Comparison of ENCODE assay signal across 29 cellular contexts in the genomic region with DNA sequence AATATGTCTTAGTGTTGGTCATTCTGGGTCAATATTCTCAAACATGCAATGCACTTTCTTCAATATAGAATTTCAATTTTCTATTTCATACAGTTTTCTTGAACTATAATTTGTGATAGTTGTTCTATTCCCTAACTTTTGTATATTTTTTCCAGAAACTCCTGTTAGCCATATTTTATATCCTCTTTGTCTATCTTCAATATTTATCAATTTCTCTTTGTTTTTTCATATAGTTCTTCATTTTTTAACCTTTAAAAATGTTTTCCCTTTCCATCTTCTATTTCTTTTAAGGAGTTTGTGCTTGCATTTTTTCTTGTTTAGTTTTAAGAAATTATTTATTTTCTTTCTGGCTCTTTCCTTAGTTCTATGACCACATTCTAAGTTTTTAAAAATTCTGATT.
"Had no signal": no experiment of that assay in that cellular context is flagged by ENCODE, and none has a peak within 500 bp of the region (broad histone marks: within the 10 kb centered on the region; RNA-seq: fewer than 3 reads in every experiment).

No MANE protein-coding gene starts in this region.

- H3K4me3 ChIP-seq: psoas muscle, right lobe of liver, sigmoid colon, smooth muscle cell, spleen, suprapubic skin, testis, tibial artery, transverse colon, upper lobe of right lung, uterus had no signal

- ATAC-seq: naive thymus-derived CD8-positive, alpha-beta T cell; natural killer cell treated with Interleukin-12 subunit alpha and Interleukin-12 subunit beta and Interleukin-15 and Interleukin-18, amount 100 ng/mL, for 72 hours; psoas muscle; right cardiac atrium; right lobe of liver; stimulated activated memory B cell treated with anti-CD40 and anti-IgM and Interleukin-4, amounts not matched to agents 10 μg/mL and 1 μg/mL and 100 μg/mL, for 72 hours; stimulated activated naive CD8-positive, alpha-beta T cell treated with anti-CD3 and anti-CD28 coated beads, Interleukin-15, amount 100 ng/mL, for 72 hours; stimulated activated naive CD8-positive, alpha-beta T cell treated with anti-CD3 and anti-CD28 coated beads, Interleukin-15, Interleukin-2, amounts not matched to agents 100 U/mL and 50 U/mL, for 24 hours; upper lobe of right lung had no signal

- H3K27ac ChIP-seq: neutrophil, parathyroid adenoma, psoas muscle, right lobe of liver, sigmoid colon, spleen, suprapubic skin, testis, tibial artery, transverse colon, upper lobe of right lung, uterus had no signal

- H3K27me3 ChIP-seq: neutrophil, right lobe of liver, sigmoid colon, spleen, suprapubic skin, testis, tibial artery, transverse colon, upper lobe of right lung, uterus had no signal

- H3K4me1 ChIP-seq: parathyroid adenoma, psoas muscle, right lobe of liver, sigmoid colon, spleen, suprapubic skin, testis, tibial artery, upper lobe of right lung, uterus had no signal

- H3K36me3 ChIP-seq: neutrophil, right lobe of liver, sigmoid colon, spleen, suprapubic skin, tibial artery, transverse colon, upper lobe of right lung, uterus had no signal

- DNase-seq: naive thymus-derived CD8-positive, alpha-beta T cell; nephron progenitor cell; nucleus accumbens; posterior cingulate gyrus; psoas muscle; right cardiac atrium; right lobe of liver; sigmoid colon; spleen; stimulated activated CD4-positive, alpha-beta T cell treated with anti-CD3 and anti-CD28 coated beads, Interleukin-12 subunit alpha, Interleukin-12 subunit beta, amount 100 ng/mL, for 4 hours; stimulated activated CD4-positive, alpha-beta T cell treated with anti-CD3 and anti-CD28 coated beads, Interleukin-1b, Interleukin-23, amount 100 ng/mL, for 48 hours; stimulated activated CD4-positive, alpha-beta T cell treated with anti-CD3 and anti-CD28 coated beads, Interleukin-4, amount 100 ng/mL, for 1 hour; stimulated activated CD4-positive, alpha-beta T cell treated with anti-CD3 and anti-CD28 coated beads, Interleukin-4, amount 100 ng/mL, for 4 hours; stimulated activated CD8-positive, alpha-beta memory T cell treated with anti-CD3 and anti-CD28 coated beads, Interleukin-4, amount 100 ng/mL, for 48 hours; stimulated activated naive CD4-positive, alpha-beta T cell; stimulated activated naive CD8-positive, alpha-beta T cell treated with anti-CD3 and anti-CD28 coated beads, Interleukin-15, amount 100 ng/mL, for 72 hours; stimulated activated naive CD8-positive, alpha-beta T cell treated with anti-CD3 and anti-CD28 coated beads, Interleukin-15, Interleukin-2, amounts not matched to agents 100 U/mL and 50 U/mL, for 24 hours; substantia nigra; testis; tibial artery; transverse colon; upper lobe of right lung; uterus had no signal

- H3K9me3 ChIP-seq: neutrophil, psoas muscle, right lobe of liver, sigmoid colon, spleen, suprapubic skin, testis, tibial artery, transverse colon, upper lobe of right lung, uterus had no signal
